ENCODE assay signal across 11 cellular contexts in the genomic region with DNA sequence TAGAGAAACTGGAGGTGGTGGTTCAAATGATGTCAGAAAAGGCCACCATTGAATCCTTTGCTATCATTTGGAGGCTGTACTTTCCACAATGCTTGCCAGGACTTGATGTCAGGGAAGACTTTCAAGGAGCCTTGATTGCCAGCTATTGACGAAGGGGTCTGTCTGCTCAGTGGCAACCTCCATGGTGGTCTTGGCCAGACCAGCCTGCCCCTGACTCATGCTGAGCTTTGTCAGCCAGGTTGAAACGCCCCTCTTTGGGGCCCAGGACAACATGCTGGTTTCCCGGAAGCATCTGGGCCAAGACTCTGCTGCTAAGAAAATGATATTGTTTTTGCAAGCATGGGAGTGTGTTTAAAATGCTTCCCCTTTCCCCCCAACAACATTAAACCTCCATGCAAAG. TPM values are rescaled to one million over a fixed set of nuclear protein-coding genes. Genes with fewer than 3 reads are reported as not detected.
"Had no signal": no experiment of that assay in that cellular context is flagged by ENCODE, and none has a peak within 500 bp of the region (broad histone marks: within the 10 kb centered on the region; RNA-seq: fewer than 3 reads in every experiment).

No MANE protein-coding gene starts in this region.

- H3K4me3 ChIP-seq: esophagus squamous epithelium, pancreas had no signal

- H3K27ac Mint-ChIP-seq: activated naive CD4-positive, alpha-beta T cell treated with anti-CD3 and anti-CD28 coated beads, Interleukin-2, amount 10 ng/mL, durations not matched to agents 7 days and 5 days; activated T-helper 17 cell treated with anti-CD3 and anti-CD28 coated beads, Interleukin-2, amount 50 U/mL, for 72 hours; T-helper 17 cell had no signal

- H3K4me1 Mint-ChIP-seq: activated naive CD4-positive, alpha-beta T cell treated with anti-CD3 and anti-CD28 coated beads, Interleukin-2, amount 10 ng/mL, durations not matched to agents 7 days and 5 days; activated T-helper 17 cell treated with anti-CD3 and anti-CD28 coated beads, Interleukin-2, amount 50 U/mL, for 72 hours had no signal

- H3K36me3 ChIP-seq: esophagus squamous epithelium, pancreas had no signal

- H3K4me3 Mint-ChIP-seq: activated naive CD4-positive, alpha-beta T cell treated with anti-CD3 and anti-CD28 coated beads, Interleukin-2, amount 10 ng/mL, durations not matched to agents 7 days and 5 days; activated T-helper 17 cell treated with anti-CD3 and anti-CD28 coated beads, Interleukin-2, amount 50 U/mL, for 72 hours; T-helper 17 cell had no signal

- DNase-seq: activated CD4-positive, alpha-beta T cell treated with anti-CD3 and anti-CD28 coated beads, Interleukin-2, amount 50 U/mL, for 1 hour; activated naive CD4-positive, alpha-beta T cell treated with anti-CD3 and anti-CD28 coated beads, Interleukin-2, amount 10 ng/mL, durations not matched to agents 7 days and 5 days; activated T-cell treated with anti-CD3 and anti-CD28 coated beads for 4 hours; esophagus squamous epithelium; mammary epithelial cell; pancreas; retina; small intestine; T-helper 17 cell had no signal

- H3K4me1 ChIP-seq: esophagus squamous epithelium had no signal

- H3K9me3 ChIP-seq: esophagus squamous epithelium, pancreas had no signal

- H3K36me3 Mint-ChIP-seq: activated naive CD4-positive, alpha-beta T cell treated with anti-CD3 and anti-CD28 coated beads, Interleukin-2, amount 10 ng/mL, durations not matched to agents 7 days and 5 days had no signal

- ATAC-seq: activated T-helper 17 cell treated with anti-CD3 and anti-CD28 coated beads, Interleukin-2, amount 50 U/mL, for 72 hours; T-helper 17 cell had no signal

- FAIRE-seq: pancreas, small intestine had no signal

- H3K27ac ChIP-seq: esophagus squamous epithelium, pancreas had no signal

- H3K27me3 ChIP-seq: esophagus squamous epithelium, pancreas had no signal

- H3K9me3 Mint-ChIP-seq: activated naive CD4-positive, alpha-beta T cell treated with anti-CD3 and anti-CD28 coated beads, Interleukin-2, amount 10 ng/mL, durations not matched to agents 7 days and 5 days; activated T-helper 17 cell treated with anti-CD3 and anti-CD28 coated beads, Interleukin-2, amount 50 U/mL, for 72 hours had no signal

RNA-seq across cellular contexts. Expression of gene CGNL1, which starts 26.7 kb away (rescaled TPM):
- total RNA-seq: activated CD8-positive, alpha-beta memory T cell treated with anti-CD3 and anti-CD28 coated beads for 36 hours; activated T-helper 17 cell treated with anti-CD3 and anti-CD28 coated beads, Interleukin-2, amount 50 U/mL, for 72 hours; T-helper 17 cell had no signal
